In the genomic region with DNA sequence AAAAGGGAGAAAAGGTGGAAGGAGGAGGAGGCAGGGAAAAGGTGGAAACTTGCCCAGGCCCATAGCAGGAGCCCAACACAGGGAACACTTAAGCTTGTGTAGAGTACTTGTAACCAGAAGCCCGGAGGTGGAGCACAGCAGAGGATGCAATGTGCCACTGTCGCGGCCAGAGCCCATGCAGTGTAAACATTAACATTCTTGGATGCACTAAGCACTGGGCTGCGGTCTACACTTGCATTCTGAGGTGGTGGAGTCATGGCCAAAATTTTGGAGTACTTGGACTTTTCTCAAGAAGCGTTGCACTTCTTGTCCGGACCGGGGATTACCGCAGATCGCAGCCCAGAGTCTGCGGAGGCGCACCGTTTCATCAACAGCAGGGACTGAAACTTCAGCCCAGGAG, we compare ENCODE assay signal across 26 cellular contexts. TPM values are rescaled to one million over a fixed set of nuclear protein-coding genes. Genes with fewer than 3 reads are reported as not detected.
DNase-seq lines count a peak whose midpoint lies in the region; ATAC-seq, FAIRE-seq and TF ChIP-seq lines count a peak whose summit lies in the region.
"Had no signal": no experiment of that assay in that cellular context is flagged by ENCODE, and none has a peak within 500 bp of the region (broad histone marks: within the 10 kb centered on the region; RNA-seq: fewer than 3 reads in every experiment).

No MANE protein-coding gene starts in this region.

- no peak overlapping the region for H3K4me3 Mint-ChIP-seq in activated naive CD4-positive, alpha-beta T cell treated with anti-CD3 and anti-CD28 coated beads for 36 hours
- H3K4me3 Mint-ChIP-seq: activated B cell treated with CpG ODN at 0.5 μM for 24 hours; activated CD4-positive, alpha-beta memory T cell treated with anti-CD3 and anti-CD28 coated beads for 36 hours; IgD-negative memory B cell had no signal

- DNase-seq in ACHN (peak; percentile 48), ELR (ENCODE audit: low read depth) (peak; percentile 16), SJSA1 (ENCODE audit: low read depth in 1 of 2, low spot score in 2 of 2) (peak; percentile 72 to 85), left lung (peak; percentile 51 to 59), NCI-H187 (lab: John Stamatoyannopoulos, UW) (no peak), D721Med (ENCODE audit: insufficient read length, low spot score) (no peak)
- DNase-seq in activated naive CD4-positive, alpha-beta T cell treated with anti-CD3 and anti-CD28 coated beads for 36 hours, result no peak
- DNase-seq: activated B cell treated with CpG ODN at 0.5 μM for 24 hours; activated CD4-positive, alpha-beta memory T cell treated with anti-CD3 and anti-CD28 coated beads for 36 hours; activated effector memory CD4-positive, alpha-beta T cell treated with anti-CD3 and anti-CD28 coated beads, Interleukin-2, amount 50 U/mL, for 16 hours; C1 segment of cervical spinal cord; dermis blood vessel endothelial cell; GM23248; hippocampal formation; left ventricle myocardium superior; MM.1S; NCI-H1436; NCI-H748 treated with DMSO at 0.1 percent for 48 hours; posterior cingulate gyrus; uterus had no signal

- H3K27me3 Mint-ChIP-seq in activated naive CD4-positive, alpha-beta T cell treated with anti-CD3 and anti-CD28 coated beads for 36 hours (ENCODE audit: low read depth), result no peaks in the 10 kb centered on the region
- H3K27me3 Mint-ChIP-seq: activated B cell treated with CpG ODN at 0.5 μM for 24 hours; activated CD4-positive, alpha-beta memory T cell treated with anti-CD3 and anti-CD28 coated beads for 36 hours; IgD-negative memory B cell had no signal

- H3K27me3 ChIP-seq in SJSA1 (replicated peaks) (no peaks in the 10 kb centered on the region), left lung (no peaks in the 10 kb centered on the region)
- H3K27me3 ChIP-seq: uterus had no signal

- H3K4me1 ChIP-seq in SJSA1 (replicated peaks) (peaks cover 26% of the 10 kb centered on the region), left lung (no peaks in the 10 kb centered on the region)
- H3K4me1 ChIP-seq: breast epithelium, uterus had no signal

- H3K36me3 ChIP-seq in SJSA1 (no peaks in the 10 kb centered on the region), left lung (no peaks in the 10 kb centered on the region)
- H3K36me3 ChIP-seq: breast epithelium, uterus had no signal

- TF ChIP-seq CTCF in left lung (IDR thresholded peaks at IDR 0.05), result no peak
- no peak for TF ChIP-seq CTCF in D721Med (IDR thresholded peaks at IDR 0.05; ENCODE audit: insufficient read depth, missing control alignments)

- no peaks in the 10 kb centered on the region for H3K36me3 Mint-ChIP-seq in activated naive CD4-positive, alpha-beta T cell treated with anti-CD3 and anti-CD28 coated beads for 36 hours (ENCODE audit: low read depth)
- H3K36me3 Mint-ChIP-seq: activated CD4-positive, alpha-beta memory T cell treated with anti-CD3 and anti-CD28 coated beads for 36 hours; IgD-negative memory B cell had no signal

- CTCF ChIA-PET in activated naive CD4-positive, alpha-beta T cell treated with anti-CD3 and anti-CD28 coated beads for 36 hours (lab: Charles Lee), result no interaction called here

- in situ Hi-C loops in ACHN (cut with HindIII; ENCODE audit: low pct_ligation_motif_present, low pct_unique_long_range_greater_than_20kb, low sequenced_read_pairs), result no loop called here

- FAIRE-seq in D721Med (lab: Jason Lieb, UNC), result no peak
- FAIRE-seq: GM12891, GM19239 had no signal

- ATAC-seq in left lung (peak; percentile 97), GM18861 (IDR thresholded peaks at IDR 0.05; ENCODE audit: unreplicated experiment) (no peak)
- ATAC-seq: left ventricle myocardium superior had no signal

- no peaks in the 10 kb centered on the region for H3K9me3 Mint-ChIP-seq in activated naive CD4-positive, alpha-beta T cell treated with anti-CD3 and anti-CD28 coated beads for 36 hours
- H3K9me3 Mint-ChIP-seq: activated B cell treated with CpG ODN at 0.5 μM for 24 hours; activated CD4-positive, alpha-beta memory T cell treated with anti-CD3 and anti-CD28 coated beads for 36 hours; IgD-negative memory B cell had no signal

- H3K4me3 ChIP-seq in SJSA1 (peak overlapping the region; percentile 37), left lung (no peak overlapping the region)
- H3K4me3 ChIP-seq: breast epithelium, GM23248, uterus had no signal

- H3K27ac ChIP-seq in SJSA1 (peak overlapping the region; percentile 80), left lung (no peak overlapping the region)
- H3K27ac ChIP-seq: breast epithelium, GM23248, uterus had no signal

- H3K4me1 Mint-ChIP-seq in activated naive CD4-positive, alpha-beta T cell treated with anti-CD3 and anti-CD28 coated beads for 36 hours (ENCODE audit: low read depth), result no peaks in the 10 kb centered on the region
- H3K4me1 Mint-ChIP-seq: activated B cell treated with CpG ODN at 0.5 μM for 24 hours, IgD-negative memory B cell had no signal

- H3K27ac Mint-ChIP-seq in activated naive CD4-positive, alpha-beta T cell treated with anti-CD3 and anti-CD28 coated beads for 36 hours, result no peak overlapping the region
- H3K27ac Mint-ChIP-seq: activated B cell treated with CpG ODN at 0.5 μM for 24 hours; activated CD4-positive, alpha-beta memory T cell treated with anti-CD3 and anti-CD28 coated beads for 36 hours; IgD-negative memory B cell had no signal

- H3K9me3 ChIP-seq in SJSA1 (replicated peaks), result no peaks in the 10 kb centered on the region
- H3K9me3 ChIP-seq in left lung, result no peaks in the 10 kb centered on the region
- H3K9me3 ChIP-seq: breast epithelium, uterus had no signal

- intact Hi-C loops in left lung (cut with DNase I), result no loop called here
- intact Hi-C loops in activated naive CD4-positive, alpha-beta T cell treated with anti-CD3 and anti-CD28 coated beads for 36 hours (cut with micrococcal nuclease), result no loop called here

RNA-seq across cellular contexts. Expression of a gene that starts 4.5 kb away (rescaled TPM):
- total RNA-seq in SJSA1 (2014; rRNA removed; shearing (Covaris generic)), result not detected in 2 replicates
- total RNA-seq in left lung, result not detected
- total RNA-seq in activated naive CD4-positive, alpha-beta T cell treated with anti-CD3 and anti-CD28 coated beads for 36 hours, result not detected
- total RNA-seq: activated B cell treated with CpG ODN at 0.5 μM for 24 hours; activated CD4-positive, alpha-beta memory T cell treated with anti-CD3 and anti-CD28 coated beads for 36 hours; dermis blood vessel endothelial cell; GM23248; left ventricle myocardium superior had no signal

RNA-seq across cellular contexts. Expression of a gene that starts 38.2 kb away (rescaled TPM):
- not detected in 2 replicates for total RNA-seq in SJSA1 (2014; rRNA removed; shearing (Covaris generic))
- not detected for total RNA-seq in left lung
- total RNA-seq in activated naive CD4-positive, alpha-beta T cell treated with anti-CD3 and anti-CD28 coated beads for 36 hours, result not detected
- total RNA-seq: activated B cell treated with CpG ODN at 0.5 μM for 24 hours; activated CD4-positive, alpha-beta memory T cell treated with anti-CD3 and anti-CD28 coated beads for 36 hours; breast epithelium; dermis blood vessel endothelial cell; GM23248; left ventricle myocardium superior; mononuclear cell; uterus had no signal

RNA-seq across cellular contexts. Expression of a gene that starts 42.7 kb away (rescaled TPM):
- not detected in 2 replicates for total RNA-seq in SJSA1 (2014; rRNA removed; shearing (Covaris generic))
- not detected for total RNA-seq in left lung
- total RNA-seq in activated naive CD4-positive, alpha-beta T cell treated with anti-CD3 and anti-CD28 coated beads for 36 hours, result not detected
- total RNA-seq: activated B cell treated with CpG ODN at 0.5 μM for 24 hours; activated CD4-positive, alpha-beta memory T cell treated with anti-CD3 and anti-CD28 coated beads for 36 hours; breast epithelium; dermis blood vessel endothelial cell; GM23248; left ventricle myocardium superior; uterus had no signal

Comparison
In these comparisons a context has a peak if more than half of its experiments do, and no peak if none do; other contexts are left out.
1. DNase-seq: peak in ACHN (single experiment), ELR (single experiment), SJSA1 (2 of 2) and left lung (2 of 2); none in activated naive CD4-positive, alpha-beta T cell treated with anti-CD3 and anti-CD28 coated beads for 36 hours (single experiment), NCI-H187 (0 of 2) and D721Med (single experiment).